9 cellular contexts compared by ENCODE assay signal in genomic region chr10:21528452-21529235, GRCh38. TPM values are rescaled to one million over a fixed set of nuclear protein-coding genes. Genes with fewer than 3 reads are reported as not detected.
DNase-seq lines count a peak whose midpoint lies in the region; ATAC-seq and TF ChIP-seq lines count a peak whose summit lies in the region.
"Had no signal": no experiment of that assay in that cellular context is flagged by ENCODE, and none has a peak within 500 bp of the region (broad histone marks: within the 10 kb centered on the region; RNA-seq: fewer than 3 reads in every experiment).

No MANE protein-coding gene starts in this region.

- ATAC-seq in GM18870 (IDR thresholded peaks at IDR 0.05; ENCODE audit: unreplicated experiment) (no peak), HG02970 (IDR thresholded peaks at IDR 0.05; ENCODE audit: low FRiP score, unreplicated experiment) (no peak)

- H3K9ac ChIP-seq in endocrine pancreas (ENCODE audit: control insufficient read depth, insufficient read depth, low read length) = no peak overlapping the region

- no peak for TF ChIP-seq POLR2A in ovary (IDR thresholded peaks at IDR 0.05)

- TF ChIP-seq EP300 in ovary (IDR thresholded peaks at IDR 0.05) = no peak

- H3K36me3 Mint-ChIP-seq in activated T-cell treated with anti-CD3 and anti-CD28 coated beads, Interleukin-2, amount 50 U/mL, for 24 hours (ENCODE audit: low read depth) = peaks cover 2% of the 10 kb centered on the region

- no peak overlapping the region for H3K4me3 Mint-ChIP-seq in activated T-cell treated with anti-CD3 and anti-CD28 coated beads, Interleukin-2, amount 50 U/mL, for 24 hours

- H3K27ac ChIP-seq in ovary = peak overlapping the region in 1 of 2 donors; percentile 100

- no peak for TF ChIP-seq CTCF in ovary (IDR thresholded peaks at IDR 0.05)

- H3K9me3 ChIP-seq in endocrine pancreas (ENCODE audit: control insufficient read depth, low read length) (no peaks in the 10 kb centered on the region), ovary (no peaks in the 10 kb centered on the region)

- H3K27me3 Mint-ChIP-seq in activated T-cell treated with anti-CD3 and anti-CD28 coated beads, Interleukin-2, amount 50 U/mL, for 24 hours = peaks cover 18% of the 10 kb centered on the region

- DNase-seq in ELF-1 (ENCODE audit: low read depth, low spot score) = peak; percentile 28
- peak; percentile 41 for DNase-seq in NCI-H446 treated with DMSO at 0.1 percent for 48 hours (lab: John Stamatoyannopoulos, UW)
- DNase-seq in ovary = no peak
- DNase-seq in activated T-cell treated with anti-CD3 and anti-CD28 coated beads, Interleukin-2, amount 50 U/mL, for 24 hours = no peak
- DNase-seq in GOT3 (lab: John Stamatoyannopoulos, UW) = no peak
- DNase-seq: NCI-H1436 treated with DMSO at 0.1 percent for 48 hours had no signal

- peaks cover 25% of the 10 kb centered on the region for H3K4me1 ChIP-seq in endocrine pancreas (ENCODE audit: control insufficient read depth, insufficient read depth, low read length)
- no peaks in the 10 kb centered on the region for H3K4me1 ChIP-seq in ovary (ENCODE audit: insufficient read depth)

- H3K4me1 Mint-ChIP-seq in activated T-cell treated with anti-CD3 and anti-CD28 coated beads, Interleukin-2, amount 50 U/mL, for 24 hours (ENCODE audit: low read depth) = peaks cover 52% of the 10 kb centered on the region

- H3K36me3 ChIP-seq in endocrine pancreas (ENCODE audit: control insufficient read depth, insufficient read depth, low read length) = no peaks in the 10 kb centered on the region
- H3K36me3 ChIP-seq in ovary = no peaks in the 10 kb centered on the region

- H3K27me3 ChIP-seq in endocrine pancreas (ENCODE audit: control insufficient read depth, insufficient read depth, low read length) (no peaks in the 10 kb centered on the region), ovary (no peaks in the 10 kb centered on the region)

- H3K27ac Mint-ChIP-seq in activated T-cell treated with anti-CD3 and anti-CD28 coated beads, Interleukin-2, amount 50 U/mL, for 24 hours = no peak overlapping the region

- WGBS in ovary, 3 donors = 46 to 60% (median 49%) methylated on average over 11 of the region's 11 CpGs

- peak overlapping the region; percentile 94 for H3K4me3 ChIP-seq in endocrine pancreas (ENCODE audit: control insufficient read depth, insufficient read depth, low read length)
- H3K4me3 ChIP-seq in ovary = peak overlapping the region; percentile 58

- no peaks in the 10 kb centered on the region for H3K9me3 Mint-ChIP-seq in activated T-cell treated with anti-CD3 and anti-CD28 coated beads, Interleukin-2, amount 50 U/mL, for 24 hours

- intact Hi-C loops in ovary (cut with DNase I) = no loop called here

RNA-seq across cellular contexts. Expression of gene SKIDA1, which starts 3.2 kb away (rescaled TPM):
- 1 to 10 TPM; 1.1 to 4.2 (median 3.4) TPM for total RNA-seq in ovary
- 1 to 10 TPM; 1.1 to 1.7 TPM for polyA plus RNA-seq in ovary

RNA-seq across cellular contexts. Expression of gene MLLT10, which starts 5.4 kb away (rescaled TPM):
- 10 to 100 TPM; 32.3 to 55.1 (median 43.7) TPM for total RNA-seq in ovary
- 10 to 100 TPM; 23.6 to 27.4 TPM for polyA plus RNA-seq in ovary

Comparison
In these comparisons a context has a peak if more than half of its experiments do, and no peak if none do; other contexts are left out.
1. DNase-seq: peak in ELF-1 (single experiment) and NCI-H446 treated with DMSO at 0.1 percent for 48 hours (single experiment); none in ovary (0 of 5), activated T-cell treated with anti-CD3 and anti-CD28 coated beads, Interleukin-2, amount 50 U/mL, for 24 hours (single experiment) and GOT3 (single experiment).